Comparison of ENCODE assay signal across 24 cellular contexts in genomic region chr19:13503570-13504235, GRCh38.
"Had no signal": no experiment of that assay in that cellular context is flagged by ENCODE, and none has a peak within 500 bp of the region (broad histone marks: within the 10 kb centered on the region; RNA-seq: fewer than 3 reads in every experiment).

No MANE protein-coding gene starts in this region.

- FAIRE-seq: kidney had no signal

- H3K4me1 Mint-ChIP-seq: mesothelial cell of epicardium had no signal

- H3K79me2 ChIP-seq: parathyroid adenoma had no signal

- H3K4me3 ChIP-seq: esophagus squamous epithelium, gastroesophageal sphincter, left ventricle myocardium inferior, lower lobe of right lung, prostate gland, spleen, tibial nerve, upper lobe of right lung, vagina had no signal

- ATAC-seq: gastroesophageal sphincter; left cardiac atrium; lower lobe of right lung; natural killer cell; sciatic nerve; stimulated activated memory B cell treated with anti-CD40 and anti-IgM and Interleukin-4, amounts not matched to agents 10 μg/mL and 1 μg/mL and 100 μg/mL, for 72 hours; upper lobe of right lung had no signal

- H3K4me3 Mint-ChIP-seq: memory B cell; mesothelial cell of epicardium; natural killer cell; stimulated activated memory B cell treated with anti-CD40 and anti-IgM and Interleukin-4, amounts not matched to agents 10 μg/mL and 1 μg/mL and 100 μg/mL, for 72 hours; stimulated activated naive CD8-positive, alpha-beta T cell treated with anti-CD3 and anti-CD28 coated beads, Interleukin-15, Interleukin-2, amounts not matched to agents 100 ng/mL and 50 ng/mL, for 24 hours had no signal

- H3K36me3 ChIP-seq: esophagus squamous epithelium, gastroesophageal sphincter, left ventricle myocardium inferior, lower lobe of right lung, prostate gland, spleen, tibial nerve, upper lobe of right lung, vagina had no signal

- H3K36me3 Mint-ChIP-seq: memory B cell; mesothelial cell of epicardium; natural killer cell; stimulated activated memory B cell treated with anti-CD40 and anti-IgM and Interleukin-4, amounts not matched to agents 10 μg/mL and 1 μg/mL and 100 μg/mL, for 72 hours had no signal

- H3K9me3 ChIP-seq: esophagus squamous epithelium, gastroesophageal sphincter, left ventricle myocardium inferior, lower lobe of right lung, prostate gland, tibial nerve, upper lobe of right lung, vagina had no signal

- H3K9ac ChIP-seq: parathyroid adenoma had no signal

- H3K4me1 ChIP-seq: parathyroid adenoma, prostate gland, upper lobe of right lung had no signal

- H3K27ac ChIP-seq: esophagus squamous epithelium, gastroesophageal sphincter, left ventricle myocardium inferior, lower lobe of right lung, parathyroid adenoma, prostate gland, spleen, tibial nerve, upper lobe of right lung, vagina had no signal

- H3K9me3 Mint-ChIP-seq: mesothelial cell of epicardium; natural killer cell; stimulated activated naive CD8-positive, alpha-beta T cell treated with anti-CD3 and anti-CD28 coated beads, Interleukin-15, Interleukin-2, amounts not matched to agents 100 ng/mL and 50 ng/mL, for 24 hours had no signal

- DNase-seq: cortex of kidney; esophagus squamous epithelium; foreskin fibroblast; glutamatergic neuron; kidney; left cardiac atrium; left ventricle myocardium inferior; lower lobe of right lung; natural killer cell; spleen; stimulated activated CD4-positive, alpha-beta T cell treated with anti-CD3 and anti-CD28 coated beads, Interleukin-15, amount 100 ng/mL, for 24 hours; stimulated activated CD4-positive, alpha-beta T cell treated with anti-CD3 and anti-CD28 coated beads, Interleukin-1b, Interleukin-23, amount 100 ng/mL, for 48 hours; stimulated activated CD4-positive, alpha-beta T cell treated with anti-CD3 and anti-CD28 coated beads, Interleukin-4, amount 100 ng/mL, for 24 hours; upper lobe of right lung had no signal

- H2AFZ ChIP-seq: parathyroid adenoma had no signal

- H3K27ac Mint-ChIP-seq: memory B cell; mesothelial cell of epicardium; natural killer cell; stimulated activated memory B cell treated with anti-CD40 and anti-IgM and Interleukin-4, amounts not matched to agents 10 μg/mL and 1 μg/mL and 100 μg/mL, for 72 hours; stimulated activated naive CD8-positive, alpha-beta T cell treated with anti-CD3 and anti-CD28 coated beads, Interleukin-15, Interleukin-2, amounts not matched to agents 100 ng/mL and 50 ng/mL, for 24 hours had no signal
